ENCODE assay signal across 8 cellular contexts in genomic region chr22:23520875-23521441, GRCh38. TPM values are rescaled to one million over a fixed set of nuclear protein-coding genes. Genes with fewer than 3 reads are reported as not detected.
A peak's percentile ranks its signal among the peaks of the same experiment; 100 is the strongest.
DNase-seq lines count a peak whose midpoint lies in the region; ATAC-seq, FAIRE-seq and TF ChIP-seq lines count a peak whose summit lies in the region.

No MANE protein-coding gene starts in this region.

- no peaks in the 10 kb centered on the region for H3K9me3 Mint-ChIP-seq in CD4-positive, alpha-beta T cell
- H3K9me3 Mint-ChIP-seq in chondrocyte (ENCODE audit: low read depth): no peaks in the 10 kb centered on the region

- no peak for FAIRE-seq in HepG2 (lab: Jason Lieb, UNC)

- H3K9me3 ChIP-seq in CD4-positive, alpha-beta T cell (ENCODE audit: control insufficient read depth, low read length): no peaks in the 10 kb centered on the region
- H3K9me3 ChIP-seq in Loucy (ENCODE audit: insufficient read depth, low read depth, low read length) (no peaks in the 10 kb centered on the region), HepG2 (ENCODE audit: low read length) (no peaks in the 10 kb centered on the region), tibial nerve (no peaks in the 10 kb centered on the region)

- H2AFZ ChIP-seq in Loucy (ENCODE audit: low read length) (peak overlapping the region; percentile 54), HepG2 (ENCODE audit: low read length) (no peak overlapping the region)

- H3K9ac ChIP-seq in Loucy (ENCODE audit: low read depth, low read length, poor library complexity, severe bottlenecking) (peak overlapping the region; percentile 71), HepG2 (ENCODE audit: insufficient read depth, low read depth, low read length) (peak overlapping the region; percentile 98)

- peaks cover 4% of the 10 kb centered on the region for H3K4me1 Mint-ChIP-seq in CD4-positive, alpha-beta T cell (ENCODE audit: low read depth)
- peaks cover 18% of the 10 kb centered on the region for H3K4me1 Mint-ChIP-seq in chondrocyte (ENCODE audit: low read depth)

- no peak for ATAC-seq in CD4-positive, alpha-beta T cell (ENCODE audit: poor library complexity)
- ATAC-seq in HepG2: peak; percentile 63
- no peak for ATAC-seq in GM21825 (IDR thresholded peaks at IDR 0.05; ENCODE audit: unreplicated experiment)

- peak overlapping the region; percentile 66 for H3K4me3 ChIP-seq in Loucy (ENCODE audit: low read length, poor library complexity, severe bottlenecking)
- peak overlapping the region; percentile 55 to 68 (median 62); a peak in 5 of 6 replicates for H3K4me3 ChIP-seq in HepG2 (replicated peaks in 1 of 3; ENCODE audit: insufficient read depth in 1 of 3, low read depth in 2 of 3, low read length in 3 of 3)
- H3K4me3 ChIP-seq in tibial nerve: peak overlapping the region; percentile 27 to 54 (median 44)

- TF ChIP-seq POLR2A in HepG2 (IDR thresholded peaks at IDR 0.05; ENCODE audit: insufficient read depth in 1 of 2, low read depth in 2 of 2, low read length in 2 of 2): peak in 1 of 2 experiments; percentile 26; a peak in 2 of 4 replicates
- TF ChIP-seq POLR2A in tibial nerve (IDR thresholded peaks at IDR 0.05): no peak

- peak overlapping the region; percentile 64 for H3K4me3 Mint-ChIP-seq in CD4-positive, alpha-beta T cell
- H3K4me3 Mint-ChIP-seq in chondrocyte (ENCODE audit: unreplicated experiment): peak overlapping the region; percentile 70

- TF ChIP-seq RAD21 in HepG2 (CRISPR knock-in tag; IDR thresholded peaks at IDR 0.05): no peak

- H3K27ac ChIP-seq in CD4-positive, alpha-beta T cell (ENCODE audit: low read depth, low read length): no peak overlapping the region
- peak overlapping the region; percentile 100 for H3K27ac ChIP-seq in HepG2 (ENCODE audit: extremely low read length, insufficient read depth, low read length)
- H3K27ac ChIP-seq in tibial nerve: peak overlapping the region; percentile 90 to 99 (median 94)

- no peaks in the 10 kb centered on the region for H3F3A ChIP-seq in Loucy (ENCODE audit: low read depth)

- TF ChIP-seq EP300 in HepG2 (IDR thresholded peaks at IDR 0.05; ENCODE audit: low read depth in 2 of 2, low read length in 2 of 2) (peak in 1 of 2 experiments; percentile 26; a peak in 1 of 4 replicates), HepG2 (CRISPR knock-in tag; IDR thresholded peaks at IDR 0.05; ENCODE audit: borderline replicate concordance) (no peak), tibial nerve (IDR thresholded peaks at IDR 0.05) (no peak)

- H3K4me1 ChIP-seq in Loucy (ENCODE audit: insufficient read depth, low read length, poor library complexity, severe bottlenecking) (peaks cover 13% of the 10 kb centered on the region), HepG2 (ENCODE audit: insufficient read depth, low read length) (peaks cover 74% of the 10 kb centered on the region), tibial nerve (peaks cover 0 to 48% (median 24%) of the 10 kb centered on the region in 4 donors)

- H3K27me3 ChIP-seq in CD4-positive, alpha-beta T cell (ENCODE audit: control insufficient read depth, insufficient read depth, low read length): peaks cover 25% of the 10 kb centered on the region
- H3K27me3 ChIP-seq in Loucy (ENCODE audit: insufficient read depth, low read length, poor library complexity, severe bottlenecking) (no peaks in the 10 kb centered on the region), HepG2 (ENCODE audit: control insufficient read depth in 1 of 2, insufficient read depth in 2 of 2, low read length in 2 of 2) (no peaks in the 10 kb centered on the region), tibial nerve (no peaks in the 10 kb centered on the region)

- intact Hi-C loops in CD4-positive, alpha-beta T cell (cut with DNase I, micrococcal nuclease): no loop called here
- intact Hi-C loops in HepG2 (cut with micrococcal nuclease; ENCODE audit: unreplicated experiment) (no loop called here), posterior vena cava (cut with DNase I) (loop anchor here in 1 of 2 donors (10.0 kb wide), 2 partner anchors 126 to 794 kb away; no protein-coding TSS in a partner anchor)

- in situ Hi-C loops in HepG2 (cut with HindIII; ENCODE audit: extremely low pct_ligation_motif_present, low pct_unique_long_range_greater_than_20kb): no loop called here

- H3K4me2 ChIP-seq in Loucy (ENCODE audit: low read depth, low read length, poor library complexity, severe bottlenecking) (peak overlapping the region; percentile 64), HepG2 (ENCODE audit: low read depth, low read length) (peak overlapping the region; percentile 91)

- H3K36me3 ChIP-seq in Loucy (ENCODE audit: insufficient read depth, low read length) (no peaks in the 10 kb centered on the region), HepG2 (replicated peaks in 1 of 2; ENCODE audit: control insufficient read depth in 1 of 2, insufficient read depth in 2 of 2, low read length in 2 of 2) (no peaks in the 10 kb centered on the region), tibial nerve (no peaks in the 10 kb centered on the region)

- WGBS in HepG2 (ENCODE audit: low lambda C conversion rate): under 1% methylated on average over 19 of the region's 28 CpGs
- WGBS in tibial nerve, 2 donors: 5 to 23% methylated on average over 25 to 28 of the region's 28 CpGs

- DNase-seq in CD4-positive, alpha-beta T cell: no peak
- DNase-seq in chondrocyte (ENCODE audit: low spot score): peak; percentile 77
- peak; percentile 55 for DNase-seq in HepG2 (ENCODE audit: low spot score)
- DNase-seq in tibial nerve (ENCODE audit: low spot score in 2 of 2): peak; percentile 32 to 41
- DNase-seq in posterior vena cava (ENCODE audit: low spot score): no peak
- no peak for DNase-seq in stimulated activated CD4-positive, alpha-beta T cell treated with anti-CD3 and anti-CD28 coated beads, Interleukin-4, amount 100 ng/mL, for 24 hours

- H3K79me2 ChIP-seq in Loucy (ENCODE audit: insufficient read depth, low read length) (no peaks in the 10 kb centered on the region), HepG2 (ENCODE audit: insufficient read depth, low read length) (no peaks in the 10 kb centered on the region)

- H4K20me1 ChIP-seq in Loucy (ENCODE audit: insufficient read depth, low read length, poor library complexity, severe bottlenecking): no peaks in the 10 kb centered on the region
- no peaks in the 10 kb centered on the region for H4K20me1 ChIP-seq in HepG2 (ENCODE audit: insufficient read depth, low read length)

- BruUV-seq in HepG2 (replicated peaks; lab: Mats Ljungman, UMichigan): TSS peak; percentile 95

- peaks cover 39% of the 10 kb centered on the region for H3K27me3 Mint-ChIP-seq in CD4-positive, alpha-beta T cell
- no peaks in the 10 kb centered on the region for H3K27me3 Mint-ChIP-seq in chondrocyte (ENCODE audit: low read depth)

- no peak for TF ChIP-seq CTCF in CD4-positive, alpha-beta T cell (IDR thresholded peaks at IDR 0.05)
- TF ChIP-seq CTCF in Loucy (conservative IDR thresholded peaks at IDR 0.05; ENCODE audit: low read length) (no peak), chondrocyte (IDR thresholded peaks at IDR 0.05) (no peak), HepG2 (CRISPR knock-in tag; IDR thresholded peaks at IDR 0.05) (no peak), tibial nerve (IDR thresholded peaks at IDR 0.05) (no peak)

- no peaks in the 10 kb centered on the region for H3K9me2 ChIP-seq in Loucy (replicated peaks; ENCODE audit: low read depth, low read length)

- POLR2A ChIA-PET in CD4-positive, alpha-beta T cell (lab: Charles Lee): no interaction called here
- POLR2A ChIA-PET in HepG2 (lab: Yijun Ruan, JAX): interaction anchor here (2.1 kb wide), 1 partner anchor 15 kb away, joined by 16 read pairs; no protein-coding TSS in a partner anchor

- no peak overlapping the region for H3K27ac Mint-ChIP-seq in CD4-positive, alpha-beta T cell
- H3K27ac Mint-ChIP-seq in chondrocyte (ENCODE audit: unreplicated experiment): peak overlapping the region; percentile 94

- CTCF ChIA-PET in CD4-positive, alpha-beta T cell (lab: Charles Lee): no interaction called here
- CTCF ChIA-PET in HepG2 (lab: Yijun Ruan, JAX; ENCODE audit: low intra/inter-chr PET ratio, low total read pairs): no interaction called here

- H3K36me3 Mint-ChIP-seq in CD4-positive, alpha-beta T cell (ENCODE audit: low read depth): no peaks in the 10 kb centered on the region
- peaks cover 3% of the 10 kb centered on the region for H3K36me3 Mint-ChIP-seq in chondrocyte (ENCODE audit: low read depth)

TF ChIP-seq in HepG2, 621 proteins besides CTCF, POLR2A, EP300 and RAD21 (continues in another document):
- no peak; the same call in 1 of the 2 replicates for TF ChIP-seq SSRP1 (CRISPR knock-in tag; IDR thresholded peaks at IDR 0.05)
- no peak for TF ChIP-seq ZSCAN9 (CRISPR knock-in tag; IDR thresholded peaks at IDR 0.05; ENCODE audit: borderline replicate concordance)
- TF ChIP-seq NR2F6 (IDR thresholded peaks at IDR 0.05): peak; percentile 62; the same call in 1 of the 2 replicates
- TF ChIP-seq NR2F6 (CRISPR knock-in tag; IDR thresholded peaks at IDR 0.05): no peak; the same call in 1 of the 2 replicates

RNA-seq across cellular contexts. Expression of gene IGLL1, which starts 59.1 kb away (rescaled TPM):
- not detected for total RNA-seq in CD4-positive, alpha-beta T cell
- not detected in 3 replicates for total RNA-seq in chondrocyte
- total RNA-seq in HepG2 (2016; rRNA removed; fragmentation: Illumina TruSeq; extraction: Trizol): not detected in 2 replicates
- not detected in 2 replicates for total RNA-seq in HepG2 (2016; cell fraction: cytosol; rRNA removed; fragmentation: Illumina TruSeq; extraction: Trizol; ENCODE audit: low read depth)
- not detected in 2 replicates for total RNA-seq in HepG2 (2016; cell fraction: insoluble cytoplasmic fraction; rRNA removed; fragmentation: Illumina TruSeq; extraction: Trizol)
- not detected in 2 replicates for total RNA-seq in HepG2 (2016; cell fraction: membrane; rRNA removed; fragmentation: Illumina TruSeq; extraction: Trizol)
- total RNA-seq in HepG2 (2016; cell fraction: nucleus; rRNA removed; fragmentation: Illumina TruSeq; extraction: Trizol): not detected in 2 replicates
- polyA plus RNA-seq in HepG2 (2011; rRNA removed): not detected in 2 replicates
- not detected in 2 replicates for polyA plus RNA-seq in HepG2 (2011; cell fraction: cytosol; rRNA removed)
- not detected in 2 replicates for polyA plus RNA-seq in HepG2 (2011; cell fraction: nucleus; rRNA removed)
- polyA plus RNA-seq in HepG2 (2012): not detected in 2 replicates
- polyA plus RNA-seq in HepG2 (2016; cell fraction: cytosol; fragmentation: Illumina TruSeq; extraction: Trizol; ENCODE audit: low read depth): not detected in 2 replicates
- polyA plus RNA-seq in HepG2 (2016; cell fraction: insoluble cytoplasmic fraction; fragmentation: Illumina TruSeq; extraction: Trizol; ENCODE audit: low read depth): not detected in 2 replicates
- polyA plus RNA-seq in HepG2 (2016; cell fraction: membrane; fragmentation: Illumina TruSeq; extraction: Trizol; ENCODE audit: low read depth): not detected in 2 replicates
- polyA plus RNA-seq in HepG2 (2016; cell fraction: nucleus; fragmentation: Illumina TruSeq; extraction: Trizol; ENCODE audit: insufficient read depth, low read depth): not detected in 2 replicates
- polyA minus RNA-seq in HepG2 (2011; rRNA and poly(A)+ RNA removed; ENCODE audit: low replicate concordance): not detected in 2 replicates
- not detected in 2 replicates for polyA minus RNA-seq in HepG2 (2011; cell fraction: cytosol; rRNA and poly(A)+ RNA removed)
- polyA minus RNA-seq in HepG2 (2011; cell fraction: nucleus; rRNA and poly(A)+ RNA removed): not detected in 2 replicates
- total RNA-seq in tibial nerve: not detected
- not detected for total RNA-seq in posterior vena cava

Comparison
In these comparisons a context has a peak if more than half of its experiments do, and no peak if none do; other contexts are left out.
1. DNase-seq: peak in chondrocyte (single experiment), HepG2 (single experiment) and tibial nerve (2 of 2); none in CD4-positive, alpha-beta T cell (0 of 10), posterior vena cava (single experiment) and stimulated activated CD4-positive, alpha-beta T cell treated with anti-CD3 and anti-CD28 coated beads, Interleukin-4, amount 100 ng/mL, for 24 hours (single experiment).
2. Peak in every context shown above with its lines, with median percentiles within 50 percentile points of each other: H3K4me3 ChIP-seq.